Comparison of ENCODE assay signal across 10 cellular contexts in genomic region chr14:55458800-55459577, GRCh38. TPM values are rescaled to one million over a fixed set of nuclear protein-coding genes. Genes with fewer than 3 reads are reported as not detected.
DNase-seq lines count a peak whose midpoint lies in the region; ATAC-seq and TF ChIP-seq lines count a peak whose summit lies in the region.
"Had no signal": no experiment of that assay in that cellular context is flagged by ENCODE, and none has a peak within 500 bp of the region (broad histone marks: within the 10 kb centered on the region; RNA-seq: fewer than 3 reads in every experiment).

No MANE protein-coding gene starts in this region.

- peak; percentile 65 for ATAC-seq in HG03095 (IDR thresholded peaks at IDR 0.05; ENCODE audit: unreplicated experiment)

- no peaks in the 10 kb centered on the region for H3K27me3 ChIP-seq in WERI-Rb-1 (ENCODE audit: insufficient read depth, low read depth, severe bottlenecking)
- no peaks in the 10 kb centered on the region for H3K27me3 ChIP-seq in Peyer's patch

- DNase-seq in AG10803 (ENCODE audit: low read depth) (peak; percentile 22), GM19238 (ENCODE audit: insufficient read length, low spot score) (peak; percentile 35), astrocyte of the spinal cord (ENCODE audit: low read depth, low spot score) (peak; percentile 47), WERI-Rb-1 (no peak), SKM-1 treated with dmso at 0.1 percent for 144 hours (lab: John Stamatoyannopoulos, UW; ENCODE audit: unreplicated experiment) (no peak), Peyer's patch (no peak), substantia nigra (lab: John Stamatoyannopoulos, UW) (no peak)
- DNase-seq: head of caudate nucleus had no signal

- H3K4me3 ChIP-seq in AG10803 (ENCODE audit: low read length) (no peak overlapping the region), astrocyte of the spinal cord (ENCODE audit: low read depth, low read length) (no peak overlapping the region), WERI-Rb-1 (ENCODE audit: low read depth, low read length) (no peak overlapping the region), Peyer's patch (no peak overlapping the region)

- in situ Hi-C loops in astrocyte of the spinal cord (cut with HindIII; ENCODE audit: low sequenced_read_pairs) = no loop called here

- H3K9me3 ChIP-seq in WERI-Rb-1 (ENCODE audit: severe bottlenecking) (peaks cover 9% of the 10 kb centered on the region), Peyer's patch (no peaks in the 10 kb centered on the region)

- peaks cover 0 to 15% (median 0%) of the 10 kb centered on the region in 4 donors for H3K4me1 ChIP-seq in Peyer's patch

- TF ChIP-seq CTCF in AG10803 (conservative IDR thresholded peaks at IDR 0.05; ENCODE audit: low read length) (no peak), astrocyte of the spinal cord (IDR thresholded peaks at IDR 0.05; ENCODE audit: low read depth, low read length) (no peak), WERI-Rb-1 (IDR thresholded peaks at IDR 0.05; ENCODE audit: low read depth, low read length) (no peak), Peyer's patch (IDR thresholded peaks at IDR 0.05) (no peak)

- H3K27ac ChIP-seq in WERI-Rb-1 (no peak overlapping the region), Peyer's patch (no peak overlapping the region), substantia nigra (ENCODE audit: low read depth, low read length, poor library complexity, severe bottlenecking) (no peak overlapping the region)

- H3K36me3 ChIP-seq in WERI-Rb-1 (no peaks in the 10 kb centered on the region), Peyer's patch (no peaks in the 10 kb centered on the region)

- TF ChIP-seq POLR2A in Peyer's patch (IDR thresholded peaks at IDR 0.05) = no peak

RNA-seq across cellular contexts. Expression of gene TBPL2, which starts 18.6 kb away (rescaled TPM):
- total RNA-seq in Peyer's patch = not detected
- total RNA-seq: T-helper 1 cell treated with Interleukin-12 subunit alpha and Interleukin-12 subunit beta and Interleukin-4 antibody, amounts not matched to agents 30 ng/mL and 1 ng/mL, for 36 hours had no signal

RNA-seq across cellular contexts. Expression of gene ATG14, which starts 47.4 kb away (rescaled TPM):
- total RNA-seq in Peyer's patch = 10 to 100 TPM; 10.3 to 18.9 (median 13.9) TPM

Comparison
In these comparisons a context has a peak if more than half of its experiments do, and no peak if none do; other contexts are left out.
1. DNase-seq: peak in AG10803 (single experiment), GM19238 (single experiment) and astrocyte of the spinal cord (single experiment); none in WERI-Rb-1 (single experiment), SKM-1 treated with dmso at 0.1 percent for 144 hours (single experiment), Peyer's patch (0 of 3) and substantia nigra (0 of 49).